In genomic region chr9:136539427-136540412, GRCh38 we compare ENCODE assay signal across 8 cellular contexts. TPM values are rescaled to one million over a fixed set of nuclear protein-coding genes. Genes with fewer than 3 reads are reported as not detected.
DNase-seq lines count a peak whose midpoint lies in the region; ATAC-seq, FAIRE-seq and TF ChIP-seq lines count a peak whose summit lies in the region.

No MANE protein-coding gene starts in this region.

- H3K23ac ChIP-seq in trophoblast cell (ENCODE audit: low read length) = no peak overlapping the region

- H3K9ac ChIP-seq in OCI-LY1 (ENCODE audit: low read length) (peak overlapping the region; percentile 25; the same call in 1 of the 2 replicates), trophoblast cell (ENCODE audit: low read length) (no peak overlapping the region)

- no peaks in the 10 kb centered on the region for H4K20me1 ChIP-seq in OCI-LY1 (ENCODE audit: insufficient read depth, low read length)

- peak; percentile 13 to 52 for TF ChIP-seq POLR2A in tibial nerve (IDR thresholded peaks at IDR 0.05)

- H2BK120ac ChIP-seq in trophoblast cell (ENCODE audit: insufficient read depth, low read length, poor library complexity) = no peak overlapping the region

- H3K79me2 ChIP-seq in OCI-LY1 (ENCODE audit: insufficient read depth, low read length) (no peaks in the 10 kb centered on the region), trophoblast cell (ENCODE audit: control insufficient read depth, insufficient read depth, low read length, poor library complexity) (no peaks in the 10 kb centered on the region)

- H3K4me2 ChIP-seq in OCI-LY1 (ENCODE audit: low read length) (peak overlapping the region; percentile 39), trophoblast cell (ENCODE audit: low read length) (no peak overlapping the region)

- H3K27me3 Mint-ChIP-seq in activated T-helper 1 cell treated with anti-CD3 and anti-CD28 coated beads, Interleukin-12 subunit alpha, Interleukin-12 subunit beta, Interleukin-2, Interleukin-4 antibody, amounts not matched to agents 30 ng/mL and 10 ng/mL and 1 ng/mL, durations not matched to agents 14 hours and 24 hours and 36 hours (ENCODE audit: insufficient read depth) = no peaks in the 10 kb centered on the region

- ATAC-seq in GM21786 (IDR thresholded peaks at IDR 0.05; ENCODE audit: unreplicated experiment) = peak; percentile 57

- H3K9me2 ChIP-seq in OCI-LY1 (ENCODE audit: low read depth, low read length) = no peaks in the 10 kb centered on the region

- peak; percentile 60 to 71 for TF ChIP-seq EP300 in tibial nerve (IDR thresholded peaks at IDR 0.05)

- TF ChIP-seq CTCF in OCI-LY1 (IDR thresholded peaks at IDR 0.05; ENCODE audit: low read length) (no peak), tibial nerve (IDR thresholded peaks at IDR 0.05) (no peak)

- no CpG with 5 or more reads among the region's 33 CpGs for WGBS in trophoblast cell (ENCODE audit: extremely low coverage, insufficient coverage, insufficient read length)
- 49 to 51% methylated on average over 30 to 32 of the region's 33 CpGs for WGBS in tibial nerve, 2 donors

- no peaks in the 10 kb centered on the region for H3K9me3 Mint-ChIP-seq in activated T-helper 1 cell treated with anti-CD3 and anti-CD28 coated beads, Interleukin-12 subunit alpha, Interleukin-12 subunit beta, Interleukin-2, Interleukin-4 antibody, amounts not matched to agents 30 ng/mL and 10 ng/mL and 1 ng/mL, durations not matched to agents 14 hours and 24 hours and 36 hours

- no peak overlapping the region for H3K4ac ChIP-seq in trophoblast cell (ENCODE audit: low read depth, low read length)

- H3K4me3 ChIP-seq in OCI-LY1 (ENCODE audit: low read depth, low read length, poor library complexity, severe bottlenecking) (no peak overlapping the region), trophoblast cell (ENCODE audit: low read depth, low read length) (no peak overlapping the region), tibial nerve (peak overlapping the region in 2 of 4 donors; percentile 20 to 22)

- H3K36me3 ChIP-seq in OCI-LY1 (ENCODE audit: insufficient read depth, low read length) (no peaks in the 10 kb centered on the region), trophoblast cell (ENCODE audit: control insufficient read depth in 1 of 2, insufficient read depth in 2 of 2, low read length in 2 of 2) (peaks cover 0 to 20% of the 10 kb centered on the region in 2 experiments), tibial nerve (peaks cover 0 to 19% (median 0%) of the 10 kb centered on the region in 3 donors)

- DNase-seq in CD1c-positive myeloid dendritic cell (ENCODE audit: extremely low spot score) (peak; percentile 98), frontal cortex (ENCODE audit: low spot score in 2 of 2) (peak; percentile 63 to 78), trophoblast cell (peak; percentile 86 to 89), tibial nerve (ENCODE audit: low spot score in 2 of 2) (peak; percentile 79 to 84), NCI-H226 (no peak)
- peak; percentile 91 for DNase-seq in activated T-helper 1 cell treated with anti-CD3 and anti-CD28 coated beads, Interleukin-12 subunit alpha, Interleukin-12 subunit beta, Interleukin-2, Interleukin-4 antibody, amounts not matched to agents 30 ng/mL and 10 ng/mL and 1 ng/mL, durations not matched to agents 14 hours and 24 hours and 36 hours (ENCODE audit: low spot score)

- no peak overlapping the region for H2AK5ac ChIP-seq in trophoblast cell (ENCODE audit: low read length)

- H3K27ac ChIP-seq in OCI-LY1 (ENCODE audit: low read depth, low read length, poor library complexity, severe bottlenecking) (peak overlapping the region; percentile 14), trophoblast cell (ENCODE audit: low read depth, low read length) (no peak overlapping the region), tibial nerve (peak overlapping the region; percentile 52 to 98 (median 86))

- H3K9me3 ChIP-seq in OCI-LY1 (ENCODE audit: low read length) (no peaks in the 10 kb centered on the region), trophoblast cell (ENCODE audit: insufficient read depth, low read depth, low read length) (peaks cover 2% of the 10 kb centered on the region), tibial nerve (no peaks in the 10 kb centered on the region)

- no peak overlapping the region for H2BK12ac ChIP-seq in trophoblast cell (ENCODE audit: low read length)

- H3K27ac Mint-ChIP-seq in activated T-helper 1 cell treated with anti-CD3 and anti-CD28 coated beads, Interleukin-12 subunit alpha, Interleukin-12 subunit beta, Interleukin-2, Interleukin-4 antibody, amounts not matched to agents 30 ng/mL and 10 ng/mL and 1 ng/mL, durations not matched to agents 14 hours and 24 hours and 36 hours = peak overlapping the region; percentile 100

- H3F3A ChIP-seq in OCI-LY1 (ENCODE audit: insufficient read depth, low read length) = no peaks in the 10 kb centered on the region

- no peaks in the 10 kb centered on the region; the same call in 1 of the 2 replicates for H3K27me3 ChIP-seq in OCI-LY1 (ENCODE audit: insufficient read depth, low read length)
- H3K27me3 ChIP-seq in trophoblast cell (ENCODE audit: insufficient read depth, low read length) = peaks cover 5% of the 10 kb centered on the region
- no peaks in the 10 kb centered on the region for H3K27me3 ChIP-seq in tibial nerve

- H4K91ac ChIP-seq in trophoblast cell (ENCODE audit: low read depth, low read length) = peak overlapping the region; percentile 9

- intact Hi-C loops in activated T-helper 1 cell treated with anti-CD3 and anti-CD28 coated beads, Interleukin-12 subunit alpha, Interleukin-12 subunit beta, Interleukin-2, Interleukin-4 antibody, amounts not matched to agents 30 ng/mL and 10 ng/mL and 1 ng/mL, durations not matched to agents 14 hours and 24 hours and 36 hours (cut with micrococcal nuclease) = loop anchor here (1.0 to 5.0 kb wide), 7 partner anchors 56 to 683 kb away; partner anchors contain the start of genes AGPAT2, MAN1B1, RNF208 and SEC16A

- peaks cover 34% of the 10 kb centered on the region for H3K4me1 Mint-ChIP-seq in activated T-helper 1 cell treated with anti-CD3 and anti-CD28 coated beads, Interleukin-12 subunit alpha, Interleukin-12 subunit beta, Interleukin-2, Interleukin-4 antibody, amounts not matched to agents 30 ng/mL and 10 ng/mL and 1 ng/mL, durations not matched to agents 14 hours and 24 hours and 36 hours (ENCODE audit: low read depth)

- no peak overlapping the region for H2AFZ ChIP-seq in OCI-LY1 (ENCODE audit: low read length)
- H2AFZ ChIP-seq in trophoblast cell (ENCODE audit: insufficient read depth, low read length, poor library complexity) = peak overlapping the region; percentile 30

- no peak overlapping the region for H4K8ac ChIP-seq in trophoblast cell (ENCODE audit: low read depth, low read length)

- H2BK5ac ChIP-seq in trophoblast cell (ENCODE audit: low read depth, low read length, poor library complexity) = no peak overlapping the region

- H3K36me3 Mint-ChIP-seq in activated T-helper 1 cell treated with anti-CD3 and anti-CD28 coated beads, Interleukin-12 subunit alpha, Interleukin-12 subunit beta, Interleukin-2, Interleukin-4 antibody, amounts not matched to agents 30 ng/mL and 10 ng/mL and 1 ng/mL, durations not matched to agents 14 hours and 24 hours and 36 hours (ENCODE audit: low read depth) = peaks cover 35% of the 10 kb centered on the region

- peaks cover 22% of the 10 kb centered on the region for H3K4me1 ChIP-seq in OCI-LY1 (ENCODE audit: insufficient read depth, low read length, severe bottlenecking)
- H3K4me1 ChIP-seq in trophoblast cell (ENCODE audit: control insufficient read depth in 1 of 2, insufficient read depth in 2 of 2, low read length in 2 of 2) = peaks cover 10 to 17% of the 10 kb centered on the region in 2 experiments
- peaks cover 0 to 96% (median 77%) of the 10 kb centered on the region in 4 donors for H3K4me1 ChIP-seq in tibial nerve

- no peaks in the 10 kb centered on the region for H3K79me1 ChIP-seq in trophoblast cell (ENCODE audit: low read length)

- no peak for FAIRE-seq in frontal cortex (lab: Jason Lieb, UNC)

- no peak overlapping the region for H3K14ac ChIP-seq in trophoblast cell (ENCODE audit: low read length)

- H3K18ac ChIP-seq in trophoblast cell (ENCODE audit: low read length) = peak overlapping the region; percentile 20

- H4K12ac ChIP-seq in trophoblast cell (ENCODE audit: low read depth, low read length) = no peak overlapping the region

- peak overlapping the region; percentile 93 for H3K4me3 Mint-ChIP-seq in activated T-helper 1 cell treated with anti-CD3 and anti-CD28 coated beads, Interleukin-12 subunit alpha, Interleukin-12 subunit beta, Interleukin-2, Interleukin-4 antibody, amounts not matched to agents 30 ng/mL and 10 ng/mL and 1 ng/mL, durations not matched to agents 14 hours and 24 hours and 36 hours

RNA-seq across cellular contexts. Expression of gene NOTCH1, which starts 6.1 kb away (rescaled TPM):
- 115 and 121 TPM in 2 replicates for total RNA-seq in activated T-helper 1 cell treated with anti-CD3 and anti-CD28 coated beads, Interleukin-12 subunit alpha, Interleukin-12 subunit beta, Interleukin-2, Interleukin-4 antibody, amounts not matched to agents 30 ng/mL and 10 ng/mL and 1 ng/mL, durations not matched to agents 14 hours and 24 hours and 36 hours
- total RNA-seq in frontal cortex (15.9 TPM), tibial nerve (10 to 100 TPM; 29.3 to 65.4 (median 41.5) TPM)
- 28.5 and 29.7 TPM in 2 replicates for polyA plus RNA-seq in trophoblast cell (2013)

RNA-seq across cellular contexts. Expression of gene SEC16A, which starts 56.9 kb away (rescaled TPM):
- 87.3 and 88.5 TPM in 2 replicates for total RNA-seq in activated T-helper 1 cell treated with anti-CD3 and anti-CD28 coated beads, Interleukin-12 subunit alpha, Interleukin-12 subunit beta, Interleukin-2, Interleukin-4 antibody, amounts not matched to agents 30 ng/mL and 10 ng/mL and 1 ng/mL, durations not matched to agents 14 hours and 24 hours and 36 hours
- total RNA-seq in frontal cortex (9.0 TPM), tibial nerve (10 to 100 TPM; 45.8 to 67.5 (median 47.9) TPM)
- 61.8 and 62.8 TPM in 2 replicates for polyA plus RNA-seq in trophoblast cell (2013)
